In genomic region chr5:153400931-153401330, GRCh38 we compare ENCODE assay signal across 1 cellular context.
TF ChIP-seq lines count a peak whose summit lies in the region.

No MANE protein-coding gene starts in this region.

TF ChIP-seq in WTC11, 78 proteins besides CTCF, POLR2A, EP300 and RAD21 (continued from another document):
- TF ChIP-seq ZNF281 (CRISPR knock-in tag; IDR thresholded peaks at IDR 0.05) (no peak), IRF2 (CRISPR knock-in tag; IDR thresholded peaks at IDR 0.05; ENCODE audit: borderline replicate concordance, low read depth) (no peak), ZNF121 (CRISPR knock-in tag; IDR thresholded peaks at IDR 0.05) (no peak), MXD4 (CRISPR knock-in tag; IDR thresholded peaks at IDR 0.05; ENCODE audit: borderline replicate concordance) (no peak), JUN (CRISPR knock-in tag; IDR thresholded peaks at IDR 0.05) (no peak), ELF4 (CRISPR knock-in tag; IDR thresholded peaks at IDR 0.05; ENCODE audit: low read depth) (no peak), GTF2I (CRISPR knock-in tag; conservative IDR thresholded peaks at IDR 0.05) (no peak), SMAD3 (CRISPR knock-in tag; IDR thresholded peaks at IDR 0.05; ENCODE audit: borderline replicate concordance) (no peak), JAZF1 (CRISPR knock-in tag; IDR thresholded peaks at IDR 0.05) (no peak), NFATC4 (CRISPR knock-in tag; IDR thresholded peaks at IDR 0.05) (no peak), EMX1 (CRISPR knock-in tag; IDR thresholded peaks at IDR 0.05) (no peak), OVOL2 (CRISPR knock-in tag; IDR thresholded peaks at IDR 0.05; ENCODE audit: borderline replicate concordance) (no peak), ZNF396 (CRISPR knock-in tag; IDR thresholded peaks at IDR 0.05; ENCODE audit: borderline replicate concordance) (no peak)
- TF ChIP-seq, protein P1, sequence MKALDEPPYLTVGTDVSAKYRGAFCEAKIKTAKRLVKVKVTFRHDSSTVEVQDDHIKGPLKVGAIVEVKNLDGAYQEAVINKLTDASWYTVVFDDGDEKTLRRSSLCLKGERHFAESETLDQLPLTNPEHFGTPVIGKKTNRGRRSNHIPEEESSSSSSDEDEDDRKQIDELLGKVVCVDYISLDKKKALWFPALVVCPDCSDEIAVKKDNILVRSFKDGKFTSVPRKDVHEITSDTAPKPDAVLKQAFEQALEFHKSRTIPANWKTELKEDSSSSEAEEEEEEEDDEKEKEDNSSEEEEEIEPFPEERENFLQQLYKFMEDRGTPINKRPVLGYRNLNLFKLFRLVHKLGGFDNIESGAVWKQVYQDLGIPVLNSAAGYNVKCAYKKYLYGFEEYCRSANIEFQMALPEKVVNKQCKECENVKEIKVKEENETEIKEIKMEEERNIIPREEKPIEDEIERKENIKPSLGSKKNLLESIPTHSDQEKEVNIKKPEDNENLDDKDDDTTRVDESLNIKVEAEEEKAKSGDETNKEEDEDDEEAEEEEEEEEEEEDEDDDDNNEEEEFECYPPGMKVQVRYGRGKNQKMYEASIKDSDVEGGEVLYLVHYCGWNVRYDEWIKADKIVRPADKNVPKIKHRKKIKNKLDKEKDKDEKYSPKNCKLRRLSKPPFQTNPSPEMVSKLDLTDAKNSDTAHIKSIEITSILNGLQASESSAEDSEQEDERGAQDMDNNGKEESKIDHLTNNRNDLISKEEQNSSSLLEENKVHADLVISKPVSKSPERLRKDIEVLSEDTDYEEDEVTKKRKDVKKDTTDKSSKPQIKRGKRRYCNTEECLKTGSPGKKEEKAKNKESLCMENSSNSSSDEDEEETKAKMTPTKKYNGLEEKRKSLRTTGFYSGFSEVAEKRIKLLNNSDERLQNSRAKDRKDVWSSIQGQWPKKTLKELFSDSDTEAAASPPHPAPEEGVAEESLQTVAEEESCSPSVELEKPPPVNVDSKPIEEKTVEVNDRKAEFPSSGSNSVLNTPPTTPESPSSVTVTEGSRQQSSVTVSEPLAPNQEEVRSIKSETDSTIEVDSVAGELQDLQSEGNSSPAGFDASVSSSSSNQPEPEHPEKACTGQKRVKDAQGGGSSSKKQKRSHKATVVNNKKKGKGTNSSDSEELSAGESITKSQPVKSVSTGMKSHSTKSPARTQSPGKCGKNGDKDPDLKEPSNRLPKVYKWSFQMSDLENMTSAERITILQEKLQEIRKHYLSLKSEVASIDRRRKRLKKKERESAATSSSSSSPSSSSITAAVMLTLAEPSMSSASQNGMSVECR (CRISPR knock-in tag; IDR thresholded peaks at IDR 0.05; ENCODE audit: borderline replicate concordance) = no peak
- TF ChIP-seq, protein P2, sequence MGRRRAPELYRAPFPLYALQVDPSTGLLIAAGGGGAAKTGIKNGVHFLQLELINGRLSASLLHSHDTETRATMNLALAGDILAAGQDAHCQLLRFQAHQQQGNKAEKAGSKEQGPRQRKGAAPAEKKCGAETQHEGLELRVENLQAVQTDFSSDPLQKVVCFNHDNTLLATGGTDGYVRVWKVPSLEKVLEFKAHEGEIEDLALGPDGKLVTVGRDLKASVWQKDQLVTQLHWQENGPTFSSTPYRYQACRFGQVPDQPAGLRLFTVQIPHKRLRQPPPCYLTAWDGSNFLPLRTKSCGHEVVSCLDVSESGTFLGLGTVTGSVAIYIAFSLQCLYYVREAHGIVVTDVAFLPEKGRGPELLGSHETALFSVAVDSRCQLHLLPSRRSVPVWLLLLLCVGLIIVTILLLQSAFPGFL (CRISPR knock-in tag; IDR thresholded peaks at IDR 0.05; ENCODE audit: borderline replicate concordance) = no peak
